Comparison of ENCODE assay signal across 24 cellular contexts in the genomic region with DNA sequence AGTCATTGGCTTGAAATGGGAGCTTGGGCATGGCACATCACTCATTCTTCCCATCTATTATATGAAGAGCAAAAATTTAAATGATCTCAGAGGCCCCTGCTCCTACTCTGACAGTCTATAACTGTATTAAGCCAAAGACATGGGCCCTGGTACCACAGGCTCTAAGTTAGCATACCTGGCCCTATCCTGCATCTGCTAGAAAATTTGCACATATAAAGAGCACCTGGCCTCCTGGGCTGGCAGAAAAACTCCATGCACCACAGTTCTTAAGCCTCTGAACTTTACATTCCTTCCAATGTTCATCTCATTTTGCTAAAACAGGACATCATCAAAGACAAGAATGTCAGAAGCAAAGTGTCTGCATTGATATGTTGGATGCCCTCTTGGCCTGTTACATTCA.
"Had no signal": no experiment of that assay in that cellular context is flagged by ENCODE, and none has a peak within 500 bp of the region (broad histone marks: within the 10 kb centered on the region; RNA-seq: fewer than 3 reads in every experiment).

No MANE protein-coding gene starts in this region.

- H3K9me3 Mint-ChIP-seq: immature natural killer cell; naive thymus-derived CD8-positive, alpha-beta T cell; nephron; neural crest cell; stimulated activated memory B cell treated with anti-CD40 and anti-IgM and Interleukin-4, amounts not matched to agents 10 μg/mL and 1 μg/mL and 100 μg/mL, for 72 hours; stimulated activated naive CD8-positive, alpha-beta T cell treated with anti-CD3 and anti-CD28 coated beads, Interleukin-15, amount 100 ng/mL, for 72 hours had no signal

- H3K4me1 Mint-ChIP-seq: immature natural killer cell; naive thymus-derived CD8-positive, alpha-beta T cell; neural crest cell; stimulated activated memory B cell treated with anti-CD40 and anti-IgM and Interleukin-4, amounts not matched to agents 10 μg/mL and 1 μg/mL and 100 μg/mL, for 72 hours; stimulated activated naive CD8-positive, alpha-beta T cell treated with anti-CD3 and anti-CD28 coated beads, Interleukin-15, amount 100 ng/mL, for 72 hours had no signal

- ATAC-seq: left colon; left lung; lower lobe of right lung; naive thymus-derived CD8-positive, alpha-beta T cell; pancreas; right cardiac atrium; sciatic nerve; stimulated activated memory B cell treated with anti-CD40 and anti-IgM and Interleukin-4, amounts not matched to agents 10 μg/mL and 1 μg/mL and 100 μg/mL, for 72 hours; stimulated activated naive CD8-positive, alpha-beta T cell treated with anti-CD3 and anti-CD28 coated beads, Interleukin-15, amount 100 ng/mL, for 72 hours had no signal

- H3K4me3 Mint-ChIP-seq: immature natural killer cell; naive thymus-derived CD8-positive, alpha-beta T cell; nephron; neural crest cell; stimulated activated memory B cell treated with anti-CD40 and anti-IgM and Interleukin-4, amounts not matched to agents 10 μg/mL and 1 μg/mL and 100 μg/mL, for 72 hours; stimulated activated naive CD8-positive, alpha-beta T cell treated with anti-CD3 and anti-CD28 coated beads, Interleukin-15, amount 100 ng/mL, for 72 hours had no signal

- DNase-seq: immature natural killer cell; kidney; left colon; left lung; lower lobe of right lung; mammary epithelial cell; mesenchymal stem cell; naive thymus-derived CD8-positive, alpha-beta T cell; nucleus accumbens; pancreas; posterior cingulate gyrus; retina; right cardiac atrium; stimulated activated CD4-positive, alpha-beta T cell treated with anti-CD3 and anti-CD28 coated beads, Interleukin-4, amount 100 ng/mL, for 4 hours; stimulated activated CD8-positive, alpha-beta memory T cell treated with anti-CD3 and anti-CD28 coated beads, Interleukin-4, amount 100 ng/mL, for 48 hours; stimulated activated naive CD4-positive, alpha-beta T cell treated with Interleukin-2 at 50 U/mL for 16 hours; stimulated activated naive CD8-positive, alpha-beta T cell treated with anti-CD3 and anti-CD28 coated beads, Interleukin-15, amount 100 ng/mL, for 72 hours; substantia nigra; upper lobe of left lung had no signal

- H3K27me3 Mint-ChIP-seq: stimulated activated memory B cell treated with anti-CD40 and anti-IgM and Interleukin-4, amounts not matched to agents 10 μg/mL and 1 μg/mL and 100 μg/mL, for 72 hours; stimulated activated naive CD8-positive, alpha-beta T cell treated with anti-CD3 and anti-CD28 coated beads, Interleukin-15, amount 100 ng/mL, for 72 hours had no signal

- H3K36me3 Mint-ChIP-seq: immature natural killer cell; naive thymus-derived CD8-positive, alpha-beta T cell; stimulated activated memory B cell treated with anti-CD40 and anti-IgM and Interleukin-4, amounts not matched to agents 10 μg/mL and 1 μg/mL and 100 μg/mL, for 72 hours had no signal

- FAIRE-seq: islet of Langerhans, kidney, pancreas had no signal

- H3K27ac Mint-ChIP-seq: immature natural killer cell; naive thymus-derived CD8-positive, alpha-beta T cell; nephron; stimulated activated memory B cell treated with anti-CD40 and anti-IgM and Interleukin-4, amounts not matched to agents 10 μg/mL and 1 μg/mL and 100 μg/mL, for 72 hours had no signal
